ENCODE assay signal across 9 cellular contexts in genomic region chr10:44384601-44385422, GRCh38. TPM values are rescaled to one million over a fixed set of nuclear protein-coding genes. Genes with fewer than 3 reads are reported as not detected.
DNase-seq lines count a peak whose midpoint lies in the region; ATAC-seq, FAIRE-seq and TF ChIP-seq lines count a peak whose summit lies in the region.
"Had no signal": no experiment of that assay in that cellular context is flagged by ENCODE, and none has a peak within 500 bp of the region (broad histone marks: within the 10 kb centered on the region; RNA-seq: fewer than 3 reads in every experiment).

Gene CXCL12, minus strand, starts transcription at chr10:44385097. Its CDS starts 92 bp downstream, at chr10:44385005.

- no peak for TF ChIP-seq CTCF in right lobe of liver (IDR thresholded peaks at IDR 0.05)

- peak; percentile 4 for DNase-seq in activated CD4-positive, alpha-beta memory T cell treated with anti-CD3 and anti-CD28 coated beads, Interleukin-2, amount 10 ng/mL, durations not matched to agents 7 days and 5 days
- no peak for DNase-seq in activated CD4-positive, alpha-beta memory T cell treated with anti-CD3 and anti-CD28 coated beads for 36 hours
- DNase-seq in caudate nucleus (lab: John Stamatoyannopoulos, UW) (peak in 1 of 61 donors; percentile 28), right lobe of liver (peak; percentile 44 to 69 (median 58)), GM19239 (ENCODE audit: insufficient read length, low spot score) (no peak)
- DNase-seq: DND-41 had no signal

- H3K27ac Mint-ChIP-seq in activated CD4-positive, alpha-beta memory T cell treated with anti-CD3 and anti-CD28 coated beads, Interleukin-2, amount 10 ng/mL, durations not matched to agents 7 days and 5 days, result peak within 1 kb of the TSS; percentile 29
- no peak within 1 kb of the TSS for H3K27ac Mint-ChIP-seq in activated CD4-positive, alpha-beta memory T cell treated with anti-CD3 and anti-CD28 coated beads for 36 hours

- H3K27ac ChIP-seq in caudate nucleus (ENCODE audit: low read depth, low read length) (peak within 1 kb of the TSS; percentile 62), right lobe of liver (peak within 1 kb of the TSS; percentile 34 to 53 (median 51)), thymus (ENCODE audit: low read depth) (peak within 1 kb of the TSS; percentile 25)

- H3K36me3 ChIP-seq in right lobe of liver (no peaks in the 10 kb centered on the region), thymus (ENCODE audit: control insufficient read depth, insufficient read depth) (no peaks in the 10 kb centered on the region)

- intact Hi-C loops in activated CD4-positive, alpha-beta memory T cell treated with anti-CD3 and anti-CD28 coated beads for 36 hours (cut with micrococcal nuclease), result loop anchor here (5.0 to 10.0 kb wide), 3 partner anchors 480 to 713 kb away; no protein-coding TSS in a partner anchor
- intact Hi-C loops in right lobe of liver (cut with DNase I), result loop anchor here (5.0 to 10.0 kb wide), 3 partner anchors 470 to 710 kb away; no protein-coding TSS in a partner anchor

- CTCF ChIA-PET in activated CD4-positive, alpha-beta memory T cell treated with anti-CD3 and anti-CD28 coated beads, Interleukin-2, amount 10 ng/mL, durations not matched to agents 7 days and 5 days (lab: Charles Lee), result interaction anchor here (1.1 to 2.7 kb wide), 5 partner anchors 34 to 715 kb away, joined by 3 to 14 read pairs (median 4); no protein-coding TSS in a partner anchor
- CTCF ChIA-PET in activated CD4-positive, alpha-beta memory T cell treated with anti-CD3 and anti-CD28 coated beads for 36 hours (lab: Charles Lee), result interaction anchor here (1.6 to 2.5 kb wide), 3 partner anchors 695 to 716 kb away, joined by 3 to 44 read pairs (median 20); no protein-coding TSS in a partner anchor

- H3K27me3 ChIP-seq in right lobe of liver (no peaks in the 10 kb centered on the region), thymus (ENCODE audit: control insufficient read depth, insufficient read depth) (peaks cover 53% of the 10 kb centered on the region)

- no peaks in the 10 kb centered on the region for H3K9me3 ChIP-seq in right lobe of liver
- no peaks in the 10 kb centered on the region for H3K9me3 ChIP-seq in thymus (ENCODE audit: control insufficient read depth)

- H3K4me3 ChIP-seq in right lobe of liver (peak within 1 kb of the TSS; percentile 35 to 56 (median 47)), thymus (ENCODE audit: low read length) (peak within 1 kb of the TSS; percentile 39)

- H3K36me3 Mint-ChIP-seq in activated CD4-positive, alpha-beta memory T cell treated with anti-CD3 and anti-CD28 coated beads, Interleukin-2, amount 10 ng/mL, durations not matched to agents 7 days and 5 days (ENCODE audit: low read depth), result no peaks in the 10 kb centered on the region
- H3K36me3 Mint-ChIP-seq in activated CD4-positive, alpha-beta memory T cell treated with anti-CD3 and anti-CD28 coated beads for 36 hours, result no peaks in the 10 kb centered on the region

- FAIRE-seq in GM19239 (lab: Jason Lieb, UNC), result no peak

- ATAC-seq in right lobe of liver, result peak; percentile 11 to 51 (median 34)
- ATAC-seq in GM18502 (IDR thresholded peaks at IDR 0.05; ENCODE audit: poor library complexity, unreplicated experiment), result no peak
- ATAC-seq in GM19328 (IDR thresholded peaks at IDR 0.05; ENCODE audit: unreplicated experiment), result no peak

- TF ChIP-seq POLR2A in right lobe of liver (IDR thresholded peaks at IDR 0.05), result no peak

- WGBS in right lobe of liver (ENCODE audit: insufficient coverage, low coverage, low lambda C conversion rate, missing lambda C conversion rate), result 0% methylated on average over 20 of the region's 98 CpGs
- WGBS in thymus, result 1% methylated on average over 98 of the region's 98 CpGs

- no peak within 1 kb of the TSS for H3K4me3 Mint-ChIP-seq in activated CD4-positive, alpha-beta memory T cell treated with anti-CD3 and anti-CD28 coated beads, Interleukin-2, amount 10 ng/mL, durations not matched to agents 7 days and 5 days
- no peak within 1 kb of the TSS for H3K4me3 Mint-ChIP-seq in activated CD4-positive, alpha-beta memory T cell treated with anti-CD3 and anti-CD28 coated beads for 36 hours

- no peaks in the 10 kb centered on the region for H3K9me3 Mint-ChIP-seq in activated CD4-positive, alpha-beta memory T cell treated with anti-CD3 and anti-CD28 coated beads, Interleukin-2, amount 10 ng/mL, durations not matched to agents 7 days and 5 days
- H3K9me3 Mint-ChIP-seq in activated CD4-positive, alpha-beta memory T cell treated with anti-CD3 and anti-CD28 coated beads for 36 hours, result no peaks in the 10 kb centered on the region

- H3K4me1 ChIP-seq in right lobe of liver (peaks cover 0 to 13% (median 0%) of the 10 kb centered on the region in 4 donors), thymus (ENCODE audit: control insufficient read depth, insufficient read depth, low read length) (no peaks in the 10 kb centered on the region)

- POLR2A ChIA-PET in activated CD4-positive, alpha-beta memory T cell treated with anti-CD3 and anti-CD28 coated beads, Interleukin-2, amount 10 ng/mL, durations not matched to agents 7 days and 5 days (lab: Charles Lee), result interaction anchor here (0.6 kb wide), 1 partner anchor 199 kb away, joined by 3 read pairs; no protein-coding TSS in a partner anchor
- POLR2A ChIA-PET in activated CD4-positive, alpha-beta memory T cell treated with anti-CD3 and anti-CD28 coated beads for 36 hours (lab: Charles Lee), result no interaction called here

- peaks cover 4% of the 10 kb centered on the region for H3K4me1 Mint-ChIP-seq in activated CD4-positive, alpha-beta memory T cell treated with anti-CD3 and anti-CD28 coated beads, Interleukin-2, amount 10 ng/mL, durations not matched to agents 7 days and 5 days
- peaks cover 2% of the 10 kb centered on the region for H3K4me1 Mint-ChIP-seq in activated CD4-positive, alpha-beta memory T cell treated with anti-CD3 and anti-CD28 coated beads for 36 hours (ENCODE audit: low read depth)

- H3K27me3 Mint-ChIP-seq in activated CD4-positive, alpha-beta memory T cell treated with anti-CD3 and anti-CD28 coated beads, Interleukin-2, amount 10 ng/mL, durations not matched to agents 7 days and 5 days, result peaks cover 32% of the 10 kb centered on the region
- H3K27me3 Mint-ChIP-seq in activated CD4-positive, alpha-beta memory T cell treated with anti-CD3 and anti-CD28 coated beads for 36 hours, result peaks cover 35% of the 10 kb centered on the region

RNA-seq across cellular contexts. Expression of gene CXCL12, which starts in this region (rescaled TPM):
- total RNA-seq in activated CD4-positive, alpha-beta memory T cell treated with anti-CD3 and anti-CD28 coated beads, Interleukin-2, amount 10 ng/mL, durations not matched to agents 7 days and 5 days, result not detected
- total RNA-seq in activated CD4-positive, alpha-beta memory T cell treated with anti-CD3 and anti-CD28 coated beads for 36 hours, result not detected
- 100 to 1,000 TPM in 1 of 6 experiments, 10 to 100 TPM in 5; 17.5 to 116 (median 65.3) TPM for total RNA-seq in right lobe of liver
- 82.1 TPM for polyA plus RNA-seq in thymus

Comparison
In these comparisons a context has a peak if more than half of its experiments do, and no peak if none do; other contexts are left out.
1. RNA of gene CXCL12 (total RNA-seq): 17.5 to 116 TPM in right lobe of liver; not detected in activated CD4-positive, alpha-beta memory T cell treated with anti-CD3 and anti-CD28 coated beads, Interleukin-2, amount 10 ng/mL, durations not matched to agents 7 days and 5 days and not detected in activated CD4-positive, alpha-beta memory T cell treated with anti-CD3 and anti-CD28 coated beads for 36 hours; every median in the first group is over 10 times any median in the second.
2. Peak in DNase-seq in activated CD4-positive, alpha-beta memory T cell treated with anti-CD3 and anti-CD28 coated beads, Interleukin-2, amount 10 ng/mL, durations not matched to agents 7 days and 5 days; RNA of the gene not detected or under 1 TPM.
3. DNase-seq: peak in right lobe of liver (3 of 3); none in activated CD4-positive, alpha-beta memory T cell treated with anti-CD3 and anti-CD28 coated beads for 36 hours (single experiment) and GM19239 (single experiment).
4. ATAC-seq: peak in right lobe of liver (4 of 4); none in GM18502 (single experiment) and GM19328 (single experiment).
5. Peak in every context shown above with its lines, with median percentiles within 50 percentile points of each other: H3K27ac ChIP-seq.